ENCODE assay signal across 8 cellular contexts in the genomic region with DNA sequence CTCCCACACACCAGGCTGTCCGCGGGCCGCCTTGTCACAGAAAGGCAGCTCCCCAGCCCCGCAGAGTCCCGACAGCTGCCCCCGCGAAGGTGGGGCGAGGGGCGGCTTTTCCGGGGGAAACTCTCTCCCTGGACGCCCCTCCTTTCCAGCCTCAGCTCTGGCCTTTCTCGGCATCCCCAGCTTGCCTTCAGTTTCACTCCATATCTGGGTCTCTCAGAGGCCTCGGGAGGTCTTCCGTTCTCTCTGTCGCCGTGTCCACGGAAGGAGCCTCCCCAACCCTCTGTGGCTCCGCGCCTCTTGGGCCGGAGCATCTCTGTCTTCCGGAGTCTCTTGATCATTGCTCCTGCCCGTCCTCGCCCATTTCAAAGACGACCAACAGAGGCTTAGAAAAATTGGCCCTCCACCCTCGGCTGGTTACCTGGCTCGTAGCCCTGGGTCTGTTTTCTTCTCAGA. TPM values are rescaled to one million over a fixed set of nuclear protein-coding genes. Genes with fewer than 3 reads are reported as not detected.
DNase-seq lines count a peak whose midpoint lies in the region; ATAC-seq and TF ChIP-seq lines count a peak whose summit lies in the region.

No MANE protein-coding gene starts in this region.

- H3K4me2 ChIP-seq in H9 (ENCODE audit: insufficient read depth, insufficient read length, low read length), result peak overlapping the region; percentile 22

- H3K9ac ChIP-seq in H9 (ENCODE audit: extremely low read depth, insufficient read length, low read length), result no peak overlapping the region

- peaks cover 94% of the 10 kb centered on the region for H3K27me3 ChIP-seq in CD4-positive, alpha-beta T cell (ENCODE audit: control insufficient read depth, insufficient read depth, low read length)
- H3K27me3 ChIP-seq in H9 (ENCODE audit: insufficient read depth, low read length), result peaks cover 82% of the 10 kb centered on the region

- no peak overlapping the region for H2BK20ac ChIP-seq in H9 (ENCODE audit: low read depth, low read length, poor library complexity, severe bottlenecking)

- no peak overlapping the region for H3K27ac Mint-ChIP-seq in CD4-positive, alpha-beta T cell
- no peak overlapping the region for H3K27ac Mint-ChIP-seq in H9
- peak overlapping the region in 1 of 5 experiments; percentile 89 for H3K27ac Mint-ChIP-seq in brain
- peak overlapping the region; percentile 90 for H3K27ac Mint-ChIP-seq in nephron progenitor cell

- intact Hi-C loops in CD4-positive, alpha-beta T cell (cut with DNase I, micrococcal nuclease), result no loop called here

- no peaks in the 10 kb centered on the region for H3K9me3 ChIP-seq in CD4-positive, alpha-beta T cell (ENCODE audit: control insufficient read depth, low read length)
- no peaks in the 10 kb centered on the region for H3K9me3 ChIP-seq in H9 (ENCODE audit: control insufficient read depth, low read depth, low read length)

- H3K27me3 Mint-ChIP-seq in CD4-positive, alpha-beta T cell, result peaks cover 88% of the 10 kb centered on the region
- H3K27me3 Mint-ChIP-seq in H9 (ENCODE audit: low read depth), result peaks cover 100% of the 10 kb centered on the region
- H3K27me3 Mint-ChIP-seq in brain, result peaks cover 97% of the 10 kb centered on the region
- H3K27me3 Mint-ChIP-seq in nephron progenitor cell (ENCODE audit: low read depth, poor library complexity), result peaks cover 33% of the 10 kb centered on the region

- no peak for DNase-seq in CD4-positive, alpha-beta T cell
- DNase-seq in H9 (no peak), nephron progenitor cell (no peak), COR-L47 (lab: John Stamatoyannopoulos, UW) (no peak), NAMALWA (ENCODE audit: low spot score) (no peak), mucosa of gallbladder (ENCODE audit: low spot score) (no peak)

- H3K79me1 ChIP-seq in H9 (ENCODE audit: insufficient read depth, low read depth, low read length, poor library complexity, severe bottlenecking), result no peaks in the 10 kb centered on the region

- H2BK5ac ChIP-seq in H9 (ENCODE audit: insufficient read length, low read length), result no peak overlapping the region

- H2AK5ac ChIP-seq in H9 (ENCODE audit: insufficient read length, low read length), result no peak overlapping the region

- H3K4ac ChIP-seq in H9 (ENCODE audit: low read depth, low read length), result no peak overlapping the region

- CTCF ChIA-PET in CD4-positive, alpha-beta T cell (lab: Charles Lee), result no interaction called here

- no peak overlapping the region for H3T11ph ChIP-seq in H9 (ENCODE audit: low read length)

- TF ChIP-seq CTCF in CD4-positive, alpha-beta T cell (IDR thresholded peaks at IDR 0.05), result no peak
- no peak for TF ChIP-seq CTCF in H9 (conservative IDR thresholded peaks at IDR 0.05)
- no peak for TF ChIP-seq CTCF in brain (conservative IDR thresholded peaks at IDR 0.05)
- no peak for TF ChIP-seq CTCF in nephron progenitor cell (IDR thresholded peaks at IDR 0.05)

- H3K36me3 Mint-ChIP-seq in CD4-positive, alpha-beta T cell (ENCODE audit: low read depth), result no peaks in the 10 kb centered on the region
- H3K36me3 Mint-ChIP-seq in H9 (ENCODE audit: insufficient read depth in 1 of 3, low read depth in 3 of 3), result no peaks in the 10 kb centered on the region; a peak in 2 of 7 replicates
- no peaks in the 10 kb centered on the region for H3K36me3 Mint-ChIP-seq in brain
- H3K36me3 Mint-ChIP-seq in nephron progenitor cell (ENCODE audit: low read depth), result no peaks in the 10 kb centered on the region

- H3K23ac ChIP-seq in H9 (ENCODE audit: insufficient read length, low read depth, low read length), result no peak overlapping the region

- no peak overlapping the region for H3K27ac ChIP-seq in CD4-positive, alpha-beta T cell (ENCODE audit: low read depth, low read length)
- H3K27ac ChIP-seq in H9 (ENCODE audit: insufficient read length, low read depth, low read length), result no peak overlapping the region

- no peaks in the 10 kb centered on the region for H3K9me3 Mint-ChIP-seq in CD4-positive, alpha-beta T cell
- H3K9me3 Mint-ChIP-seq in H9 (peaks cover 0 to 5% of the 10 kb centered on the region in 2 experiments; a peak in 4 of 5 replicates), brain (peaks cover 0 to 17% (median 2%) of the 10 kb centered on the region in 5 experiments), nephron progenitor cell (no peaks in the 10 kb centered on the region)

- peak overlapping the region; percentile 84 for H3K4me3 Mint-ChIP-seq in CD4-positive, alpha-beta T cell
- H3K4me3 Mint-ChIP-seq in H9 (peak overlapping the region in 1 of 2 experiments; percentile 80; a peak in 3 of 5 replicates), brain (peak overlapping the region in 3 of 5 experiments; percentile 71 to 76 (median 75)), nephron progenitor cell (peak overlapping the region; percentile 82)

- no peak overlapping the region for H2BK12ac ChIP-seq in H9 (ENCODE audit: insufficient read length, low read depth, low read length)

- POLR2A ChIA-PET in CD4-positive, alpha-beta T cell (lab: Charles Lee), result interaction anchor here (1.1 kb wide), 1 partner anchor 8 kb away, joined by 5 read pairs; no protein-coding TSS in a partner anchor

- H4K20me1 ChIP-seq in H9 (ENCODE audit: control insufficient read depth, insufficient read depth, insufficient read length), result peaks cover under 1% of the 10 kb centered on the region

- H3K23me2 ChIP-seq in H9 (ENCODE audit: insufficient read length, low read depth, low read length, poor library complexity, severe bottlenecking), result peaks cover 3% of the 10 kb centered on the region

- no peak overlapping the region for H2AFZ ChIP-seq in H9 (ENCODE audit: low read length)

- no peak overlapping the region for H4K91ac ChIP-seq in H9 (ENCODE audit: insufficient read length, low read depth, low read length)

- no peak overlapping the region for H3K56ac ChIP-seq in H9 (ENCODE audit: insufficient read length, low read depth, low read length)

- ATAC-seq in CD4-positive, alpha-beta T cell (ENCODE audit: poor library complexity), result no peak
- no peak for ATAC-seq in GM21381 (IDR thresholded peaks at IDR 0.05; ENCODE audit: unreplicated experiment)

- H2BK120ac ChIP-seq in H9 (ENCODE audit: low read depth, low read length, poor library complexity, severe bottlenecking), result no peak overlapping the region

- no CpG with 5 or more reads among the region's 26 CpGs for WGBS in H9 (ENCODE audit: extremely low coverage, insufficient read length, low lambda C conversion rate)

- H3K79me2 ChIP-seq in H9 (ENCODE audit: insufficient read depth, low read length), result no peaks in the 10 kb centered on the region

- H3K14ac ChIP-seq in H9 (ENCODE audit: insufficient read depth, low read length), result no peak overlapping the region

- no peak overlapping the region for H4K5ac ChIP-seq in H9 (ENCODE audit: insufficient read length, low read depth, low read length)

- no peak overlapping the region for H4K8ac ChIP-seq in H9 (replicated peaks; ENCODE audit: insufficient read length, low read depth, low read length)

- H2BK15ac ChIP-seq in H9 (ENCODE audit: low read depth, low read length), result no peak overlapping the region

- peaks cover 37% of the 10 kb centered on the region for H3K4me1 Mint-ChIP-seq in CD4-positive, alpha-beta T cell (ENCODE audit: low read depth)
- H3K4me1 Mint-ChIP-seq in H9 (peaks cover 12 to 42% of the 10 kb centered on the region in 2 experiments), brain (peaks cover 53% of the 10 kb centered on the region), nephron progenitor cell (peaks cover 77% of the 10 kb centered on the region)

- H3K18ac ChIP-seq in H9 (ENCODE audit: insufficient read length, low read depth, low read length), result no peak overlapping the region

- H3K4me1 ChIP-seq in H9 (ENCODE audit: insufficient read depth, low read length), result no peaks in the 10 kb centered on the region

RNA-seq across cellular contexts. Expression of gene MSX1, which starts 6.1 kb away (rescaled TPM):
- not detected for total RNA-seq in CD4-positive, alpha-beta T cell
- total RNA-seq in H9 (2021) (not detected in 2 replicates), mucosa of gallbladder (1.2 TPM)
- polyA plus RNA-seq in brain (ENCODE audit: insufficient read depth, low read depth, low replicate concordance), result 4.8 TPM
